In the genomic region with DNA sequence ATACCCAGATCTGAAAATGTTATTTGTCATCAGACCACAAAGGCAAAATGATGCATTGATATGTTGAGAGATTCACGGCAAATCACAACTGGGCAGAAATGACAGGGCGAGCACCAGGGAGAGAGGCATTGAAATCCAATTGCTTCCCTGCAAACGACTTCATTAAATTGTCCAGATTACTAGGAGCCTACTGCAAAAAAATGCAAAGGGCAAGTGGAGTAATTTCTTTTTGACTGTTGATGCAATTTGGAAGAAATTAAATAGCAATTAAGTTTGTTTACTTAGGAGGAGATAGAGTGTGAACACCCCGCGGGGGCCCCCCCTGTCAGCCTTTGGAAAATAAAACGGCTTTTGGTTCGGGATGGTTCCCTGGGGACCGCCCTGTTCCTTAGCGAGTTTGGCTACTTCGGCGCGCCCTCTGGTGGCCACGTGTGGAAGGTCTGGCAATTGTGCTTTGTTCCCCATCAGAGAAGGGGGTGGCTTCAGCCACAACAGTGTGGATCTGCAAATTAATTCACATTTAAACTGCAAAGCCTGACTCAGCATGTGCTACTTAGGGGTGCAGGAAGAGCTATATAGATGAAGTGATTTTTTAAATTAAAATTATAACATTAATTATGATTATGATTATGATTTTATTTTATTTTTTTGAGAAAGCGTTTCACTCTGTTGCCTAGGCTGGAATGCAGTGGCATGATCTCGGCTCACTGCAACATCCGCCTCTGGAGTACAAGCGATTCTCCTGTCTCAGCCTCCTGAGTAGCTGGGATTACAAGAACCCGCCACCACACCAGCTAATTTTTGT, we compare ENCODE assay signal across 8 cellular contexts. TPM values are rescaled to one million over a fixed set of nuclear protein-coding genes. Genes with fewer than 3 reads are reported as not detected.
DNase-seq lines count a peak whose midpoint lies in the region; ATAC-seq and TF ChIP-seq lines count a peak whose summit lies in the region.

No MANE protein-coding gene starts in this region.

- H3K4me3 ChIP-seq in Jurkat, Clone E6-1 (ENCODE audit: low read length), result peak overlapping the region; percentile 29
- peak overlapping the region; percentile 27 to 42 for H3K4me3 ChIP-seq in Panc1 (ENCODE audit: low read depth in 2 of 2, low read length in 2 of 2)

- DNase-seq in DMS 273 treated with DMSO at 0.1 percent for 48 hours (lab: John Stamatoyannopoulos, UW) (peak; percentile 25), Panc1 (ENCODE audit: low read depth, low spot score) (no peak), activated T-helper 1 cell treated with Interleukin-2 at 50 U/mL for 16 hours (ENCODE audit: low read depth) (peak; percentile 61), fibroblast of peridontal ligament (ENCODE audit: extremely low read depth) (peak; percentile 79), nephron progenitor cell (peak; percentile 96)
- DNase-seq in Jurkat, Clone E6-1 (ENCODE audit: low read depth, low spot score), result peak; percentile 51
- DNase-seq in stimulated activated naive CD4-positive, alpha-beta T cell (lab: John Stamatoyannopoulos, UW), result peak; percentile 23 to 77 (median 64)

- no peaks in the 10 kb centered on the region for H3K36me3 Mint-ChIP-seq in nephron progenitor cell (ENCODE audit: low read depth)

- no peaks in the 10 kb centered on the region for H3K9me3 Mint-ChIP-seq in nephron progenitor cell

- peaks cover 10% of the 10 kb centered on the region for H3K4me1 Mint-ChIP-seq in nephron progenitor cell

- H3K27ac Mint-ChIP-seq in nephron progenitor cell, result no peak overlapping the region

- peak overlapping the region; percentile 54 for H3K4me3 Mint-ChIP-seq in nephron progenitor cell

- in situ Hi-C loops in Panc1 (cut with HindIII; ENCODE audit: low pct_unique_long_range_greater_than_20kb, low sequenced_read_pairs), result no loop called here

- intact Hi-C loops in Panc1 (cut with micrococcal nuclease; ENCODE audit: unreplicated experiment), result loop anchor here (2.0 kb wide), 1 partner anchor 168 kb away; a partner anchor contains a TSS

- POLR2A ChIA-PET in Panc1 (lab: Charles Lee), result no interaction called here

- ATAC-seq in Panc1 (peak; percentile 98), HG03565 (IDR thresholded peaks at IDR 0.05; ENCODE audit: unreplicated experiment) (no peak)

- CTCF ChIA-PET in Panc1 (lab: Charles Lee), result interaction anchor here (0.5 kb wide), 1 partner anchor 120 kb away, joined by 10 read pairs; no protein-coding TSS in a partner anchor

- TF ChIP-seq CTCF in Panc1 (IDR thresholded peaks at IDR 0.05) (peak; percentile 99), nephron progenitor cell (IDR thresholded peaks at IDR 0.05) (peak; percentile 95)

- H3K9me3 ChIP-seq in Panc1 (ENCODE audit: control insufficient read depth, insufficient read depth, low read depth, low read length), result no peaks in the 10 kb centered on the region

- H3K27ac ChIP-seq in Panc1 (ENCODE audit: low read length), result no peak overlapping the region

- BruUV-seq in Panc1 (replicated peaks; lab: Mats Ljungman, UMichigan), result no TSS peak

- peaks cover 50% of the 10 kb centered on the region for H3K27me3 Mint-ChIP-seq in nephron progenitor cell (ENCODE audit: low read depth, poor library complexity)

- no peaks in the 10 kb centered on the region for H3K27me3 ChIP-seq in Panc1 (ENCODE audit: control insufficient read depth, insufficient read depth, low read length)

- no peaks in the 10 kb centered on the region for H3K36me3 ChIP-seq in Panc1 (ENCODE audit: control insufficient read depth, insufficient read depth, low read length)

- peaks cover 4% of the 10 kb centered on the region; the same call in 1 of the 2 replicates for H3K4me1 ChIP-seq in Panc1 (ENCODE audit: control insufficient read depth, insufficient read depth, low read length)

RNA-seq across cellular contexts. Expression of a gene that starts 14.5 kb away (rescaled TPM):
- polyA plus RNA-seq in Jurkat, Clone E6-1 (2012; ENCODE audit: insufficient read depth, insufficient read length), result 2.7 TPM
- total RNA-seq in Panc1 (2021; ENCODE audit: unreplicated experiment), result 5.1 TPM
- polyA plus RNA-seq in Panc1 (2012; ENCODE audit: insufficient read length), result 2.8 TPM

RNA-seq across cellular contexts. Expression of a gene that starts 43.0 kb away (rescaled TPM):
- polyA plus RNA-seq in Jurkat, Clone E6-1 (2012; ENCODE audit: insufficient read depth, insufficient read length), result 27.0 TPM
- total RNA-seq in Panc1 (2021; ENCODE audit: unreplicated experiment), result 113 TPM
- 30.3 TPM for polyA plus RNA-seq in Panc1 (2012; ENCODE audit: insufficient read length)
